1 cellular context compared by ENCODE assay signal in the genomic region with DNA sequence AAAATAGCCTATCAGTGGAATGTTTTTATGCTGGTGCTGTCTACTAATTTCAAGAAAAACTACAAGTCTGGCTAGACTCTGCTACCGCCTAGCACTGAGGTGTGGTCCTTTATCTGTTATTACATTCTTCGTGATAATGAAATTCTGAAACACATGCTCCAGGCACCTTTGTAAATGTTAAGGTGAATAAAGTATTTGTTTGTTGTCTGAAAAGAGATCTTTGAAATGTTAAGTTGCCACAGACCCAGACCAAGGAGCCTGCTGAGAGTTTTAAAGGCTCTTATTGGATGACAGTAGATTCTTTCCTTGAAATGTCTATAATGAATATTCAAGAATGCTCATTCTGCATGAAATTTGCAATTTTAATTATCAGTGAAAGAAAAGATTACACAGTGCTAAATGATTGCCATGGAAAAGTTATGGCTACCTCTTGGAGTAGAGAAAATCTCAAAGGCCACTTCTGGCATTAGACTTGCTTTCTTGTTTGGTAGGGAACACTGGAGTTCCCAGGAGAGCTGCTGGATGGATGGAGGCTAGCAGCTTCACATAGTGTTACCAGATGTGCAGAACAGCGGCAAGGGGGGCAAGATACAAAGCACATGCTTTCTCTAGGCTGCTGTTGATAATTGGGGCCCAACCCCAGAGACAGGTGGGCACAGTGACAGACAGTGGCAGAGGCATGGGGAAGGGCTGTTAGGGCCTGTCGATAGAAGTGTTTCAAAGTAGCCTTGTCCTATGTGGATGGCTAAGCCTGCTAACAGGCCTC.
TF ChIP-seq lines count a peak whose summit lies in the region.

No MANE protein-coding gene starts in this region.

TF ChIP-seq in WTC11, 78 proteins besides CTCF, POLR2A, EP300 and RAD21 (continued from another document):
- TF ChIP-seq NR3C1 (CRISPR knock-in tag; conservative IDR thresholded peaks at IDR 0.05; ENCODE audit: low read depth) (no peak), SMAD4 (CRISPR knock-in tag; IDR thresholded peaks at IDR 0.05) (no peak)
- TF ChIP-seq, protein P1, sequence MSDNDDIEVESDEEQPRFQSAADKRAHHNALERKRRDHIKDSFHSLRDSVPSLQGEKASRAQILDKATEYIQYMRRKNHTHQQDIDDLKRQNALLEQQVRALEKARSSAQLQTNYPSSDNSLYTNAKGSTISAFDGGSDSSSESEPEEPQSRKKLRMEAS (CRISPR knock-in tag; IDR thresholded peaks at IDR 0.05), result no peak
TF ChIP-seq in WTC11: peak in this region for 0.
